Comparison of ENCODE assay signal across 9 cellular contexts in the genomic region with DNA sequence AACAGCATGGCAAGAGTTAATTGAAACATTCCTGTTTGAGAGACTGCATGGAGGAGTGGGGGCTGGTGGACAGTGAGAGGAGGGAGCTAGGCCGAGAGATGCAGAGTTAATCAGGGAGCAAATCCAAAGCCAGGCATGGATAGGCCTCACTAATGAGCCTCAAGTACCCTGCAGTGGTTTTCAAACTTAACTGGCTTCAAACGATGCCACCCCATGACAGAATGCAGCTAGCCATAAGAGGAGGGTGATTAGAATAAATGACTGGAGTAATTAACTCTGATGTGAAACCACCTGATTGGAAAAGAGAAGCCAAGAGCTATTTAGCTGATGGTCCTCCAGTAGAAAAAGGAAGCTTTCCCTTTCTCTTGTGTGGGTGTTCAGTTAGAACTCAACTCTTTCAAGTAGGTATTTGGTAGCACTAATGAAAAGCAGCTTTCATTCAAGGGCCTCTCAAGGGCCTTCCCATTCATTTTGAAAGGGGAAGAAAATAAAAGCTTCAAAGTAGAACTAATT.
DNase-seq lines count a peak whose midpoint lies in the region; ATAC-seq and TF ChIP-seq lines count a peak whose summit lies in the region.
"Had no signal": no experiment of that assay in that cellular context is flagged by ENCODE, and none has a peak within 500 bp of the region (broad histone marks: within the 10 kb centered on the region; RNA-seq: fewer than 3 reads in every experiment).

No MANE protein-coding gene starts in this region.

- TF ChIP-seq POLR2A in sigmoid colon (IDR thresholded peaks at IDR 0.05) = no peak
- no peak for TF ChIP-seq POLR2A in prostate gland (IDR thresholded peaks at IDR 0.05)

- TF ChIP-seq EP300 in sigmoid colon (IDR thresholded peaks at IDR 0.05) = no peak

- H3K4me3 ChIP-seq in sigmoid colon (no peak overlapping the region), prostate gland (no peak overlapping the region)

- no peaks in the 10 kb centered on the region for H3K27me3 ChIP-seq in sigmoid colon
- H3K27me3 ChIP-seq in prostate gland (replicated peaks; ENCODE audit: insufficient read depth) = no peaks in the 10 kb centered on the region

- ATAC-seq in GM19372 (IDR thresholded peaks at IDR 0.05; ENCODE audit: low read depth, unreplicated experiment) (peak; percentile 64), HG03558 (IDR thresholded peaks at IDR 0.05; ENCODE audit: extremely low read depth, unreplicated experiment) (peak; percentile 56), HG03460 (IDR thresholded peaks at IDR 0.05; ENCODE audit: unreplicated experiment) (no peak)

- H3K4me1 ChIP-seq in sigmoid colon = peaks cover 0 to 42% (median 23%) of the 10 kb centered on the region in 4 donors
- H3K4me1 ChIP-seq in prostate gland (replicated peaks) = no peaks in the 10 kb centered on the region

- intact Hi-C loops in sigmoid colon (cut with DNase I) (no loop called here), prostate gland (cut with DNase I) (no loop called here)

- no peak for TF ChIP-seq CTCF in sigmoid colon (IDR thresholded peaks at IDR 0.05)
- no peak for TF ChIP-seq CTCF in prostate gland (IDR thresholded peaks at IDR 0.05)

- DNase-seq in SK-N-DZ (ENCODE audit: low spot score) (peak; percentile 99), sigmoid colon (no peak), prostate gland (ENCODE audit: low spot score) (no peak), dedifferentiated amniotic fluid mesenchymal stem cell (ENCODE audit: extremely low spot score) (no peak), midbrain (lab: John Stamatoyannopoulos, UW) (no peak)
- DNase-seq: SHP77 treated with DMSO at 0.1 percent for 48 hours had no signal

- H3K36me3 ChIP-seq in sigmoid colon = no peaks in the 10 kb centered on the region
- no peaks in the 10 kb centered on the region for H3K36me3 ChIP-seq in prostate gland

- H3K27ac ChIP-seq in sigmoid colon (peak overlapping the region in 3 of 4 donors; percentile 62 to 68 (median 66)), prostate gland (no peak overlapping the region)

- 73 to 75% methylated on average over 2 of the region's 2 CpGs for WGBS in sigmoid colon, 2 donors
- 67% methylated on average over 2 of the region's 2 CpGs for WGBS in prostate gland

- no peaks in the 10 kb centered on the region for H3K9me3 ChIP-seq in sigmoid colon
- no peaks in the 10 kb centered on the region for H3K9me3 ChIP-seq in prostate gland

Comparison
In these comparisons a context has a peak if more than half of its experiments do, and no peak if none do; other contexts are left out.
1. H3K27ac ChIP-seq: peak in sigmoid colon (3 of 4); none in prostate gland (0 of 2).